1 cellular context compared by ENCODE assay signal in genomic region chr12:124130717-124131670, GRCh38.
TF ChIP-seq lines count a peak whose summit lies in the region.

No MANE protein-coding gene starts in this region.

TF ChIP-seq in WTC11, 78 proteins besides CTCF, POLR2A, EP300 and RAD21 (continued from another document):
- TF ChIP-seq ZNF317 (CRISPR knock-in tag; IDR thresholded peaks at IDR 0.05; ENCODE audit: borderline replicate concordance, low read depth) = no peak
- TF ChIP-seq MAX (CRISPR knock-in tag; IDR thresholded peaks at IDR 0.05) = no peak
- TF ChIP-seq ZBTB21 (CRISPR knock-in tag; IDR thresholded peaks at IDR 0.05; ENCODE audit: borderline replicate concordance) = no peak
- no peak for TF ChIP-seq MLX (CRISPR knock-in tag; IDR thresholded peaks at IDR 0.05)
- no peak for TF ChIP-seq GTF2I (CRISPR knock-in tag; conservative IDR thresholded peaks at IDR 0.05)
- no peak for TF ChIP-seq FOXP1 (CRISPR knock-in tag; IDR thresholded peaks at IDR 0.05; ENCODE audit: borderline replicate concordance)
- 0 out of 2 replicates have a peak, but pooled peaks have one; percentile 42 for TF ChIP-seq TEAD1 (CRISPR knock-in tag; IDR thresholded peaks at IDR 0.05)
- no peak for TF ChIP-seq E2F4 (CRISPR knock-in tag; IDR thresholded peaks at IDR 0.05; ENCODE audit: borderline replicate concordance, low read depth)
- peak; percentile 73; the same call in 1 of the 2 replicates for TF ChIP-seq FOXP4 (CRISPR knock-in tag; IDR thresholded peaks at IDR 0.05)
- TF ChIP-seq ERG (CRISPR knock-in tag; IDR thresholded peaks at IDR 0.05) = no peak
- 0 out of 2 replicates have a peak, but pooled peaks have one; percentile 22 for TF ChIP-seq ZSCAN18 (CRISPR knock-in tag; IDR thresholded peaks at IDR 0.05)
